ENCODE assay signal across 1 cellular context in genomic region chr11:65423516-65424199, GRCh38.
TF ChIP-seq lines count a peak whose summit lies in the region.

No MANE protein-coding gene starts in this region.

TF ChIP-seq in K562, 482 proteins besides CTCF, POLR2A, EP300 and RAD21 (continued from another document and continues in another):
- TF ChIP-seq FOXP4 (CRISPR knock-in tag; IDR thresholded peaks at IDR 0.05; ENCODE audit: borderline replicate concordance) (no peak), RAD51 (IDR thresholded peaks at IDR 0.05; ENCODE audit: borderline replicate concordance, low read depth) (0 out of 2 replicates have a peak, but pooled peaks have one; percentile 8), HCFC1 (IDR thresholded peaks at IDR 0.05; ENCODE audit: low read depth, low read length) (no peak), SIRT6 (IDR thresholded peaks at IDR 0.05; ENCODE audit: low read depth, low read length) (peak; percentile 72), TAF1 (IDR thresholded peaks at IDR 0.05; ENCODE audit: control insufficient read depth, extremely low read depth, insufficient read depth, low read length, severe bottlenecking) (peak; percentile 24), SLC30A9 (CRISPR knock-in tag; IDR thresholded peaks at IDR 0.05) (no peak), ZC3H8 (IDR thresholded peaks at IDR 0.05) (no peak), E2F6 (IDR thresholded peaks at IDR 0.05; ENCODE audit: borderline replicate concordance in 1 of 2, extremely low read depth in 1 of 2, insufficient read depth in 1 of 2, insufficient read length in 1 of 2, low read depth in 1 of 2, low read length in 1 of 2, poor library complexity in 1 of 2, severe bottlenecking in 1 of 2) (no peak), ZNF41 (CRISPR knock-in tag; conservative IDR thresholded peaks at IDR 0.05) (peak; percentile 80), MBD1 (CRISPR knock-in tag; IDR thresholded peaks at IDR 0.05) (no peak), PATZ1 (CRISPR knock-in tag; IDR thresholded peaks at IDR 0.05; ENCODE audit: borderline replicate concordance) (peak; percentile 83), ZNF239 (CRISPR knock-in tag; IDR thresholded peaks at IDR 0.05) (no peak), ARHGAP35 (IDR thresholded peaks at IDR 0.05; ENCODE audit: partially characterized antibody) (no peak), KDM2B (CRISPR knock-in tag; IDR thresholded peaks at IDR 0.05) (no peak), JUN (IDR thresholded peaks at IDR 0.05; ENCODE audit: borderline replicate concordance, low read depth, low read length) (no peak), JUN (CRISPR knock-in tag; IDR thresholded peaks at IDR 0.05; ENCODE audit: borderline replicate concordance) (no peak), ATF6 (CRISPR knock-in tag; IDR thresholded peaks at IDR 0.05) (no peak), ZNF408 (CRISPR knock-in tag; IDR thresholded peaks at IDR 0.05; ENCODE audit: low read depth) (no peak), AFF1 (IDR thresholded peaks at IDR 0.05; ENCODE audit: low read depth in 1 of 2, partially characterized antibody in 2 of 2) (peak in 1 of 2 experiments; percentile 4), FOXJ2 (tag; IDR thresholded peaks at IDR 0.05) (no peak), ZNF184 (CRISPR knock-in tag; IDR thresholded peaks at IDR 0.05) (no peak), ZNF785 (CRISPR knock-in tag; IDR thresholded peaks at IDR 0.05) (no peak), ZNF75A (CRISPR knock-in tag; IDR thresholded peaks at IDR 0.05) (no peak), CREB3L1 (IDR thresholded peaks at IDR 0.05; ENCODE audit: borderline replicate concordance, low read depth) (no peak), MEF2A (IDR thresholded peaks at IDR 0.05; ENCODE audit: control insufficient read depth, low read depth, low read length) (no peak; the same call in 1 of the 2 replicates), KLF6 (CRISPR knock-in tag; IDR thresholded peaks at IDR 0.05; ENCODE audit: borderline replicate concordance) (no peak; the same call in 1 of the 2 replicates), KLF10 (CRISPR knock-in tag; IDR thresholded peaks at IDR 0.05) (no peak), PCBP1 (IDR thresholded peaks at IDR 0.05; ENCODE audit: low read depth, low read length, poor library complexity, severe bottlenecking) (no peak), MEF2D (tag; conservative IDR thresholded peaks at IDR 0.05; ENCODE audit: low read depth) (no peak), HNRNPLL (IDR thresholded peaks at IDR 0.05; ENCODE audit: low read depth, low read length, poor library complexity, severe bottlenecking) (no peak), ATF2 (CRISPR knock-in tag; IDR thresholded peaks at IDR 0.05) (0 out of 2 replicates have a peak, but pooled peaks have one; percentile 52), TCF15 (CRISPR knock-in tag; IDR thresholded peaks at IDR 0.05) (no peak), ETS1 (conservative IDR thresholded peaks at IDR 0.05; ENCODE audit: control insufficient read depth, low read depth, low read length) (peak; percentile 68), PREB (CRISPR knock-in tag; IDR thresholded peaks at IDR 0.05) (no peak), MYNN (IDR thresholded peaks at IDR 0.05) (no peak), MYNN (CRISPR knock-in tag; IDR thresholded peaks at IDR 0.05) (no peak), RBBP5 (IDR thresholded peaks at IDR 0.05; ENCODE audit: borderline replicate concordance, insufficient read depth, low read length, poor library complexity, severe bottlenecking) (no peak), RUNX1 (IDR thresholded peaks at IDR 0.05; ENCODE audit: low read depth) (no peak), KHSRP (IDR thresholded peaks at IDR 0.05) (no peak)
